In genomic region chr4:9994246-9994847, GRCh38 we compare ENCODE assay signal across 10 cellular contexts. TPM values are rescaled to one million over a fixed set of nuclear protein-coding genes. Genes with fewer than 3 reads are reported as not detected.
A peak's percentile ranks its signal among the peaks of the same experiment; 100 is the strongest.
DNase-seq lines count a peak whose midpoint lies in the region; ATAC-seq, FAIRE-seq and TF ChIP-seq lines count a peak whose summit lies in the region.
"Had no signal": no experiment of that assay in that cellular context is flagged by ENCODE, and none has a peak within 500 bp of the region (broad histone marks: within the 10 kb centered on the region; RNA-seq: fewer than 3 reads in every experiment).

No MANE protein-coding gene starts in this region.

- DNase-seq in GM18507 (ENCODE audit: extremely low spot score, insufficient read length, low read depth) (no peak), erythroblast (lab: John Stamatoyannopoulos, UW) (no peak), posterior vena cava (ENCODE audit: low spot score) (no peak), Right ventricle myocardium superior (no peak)
- DNase-seq in effector memory CD8-positive, alpha-beta T cell = no peak
- DNase-seq: Karpas-422, NCI-H226 had no signal

- TF ChIP-seq POLR2A in erythroblast (IDR thresholded peaks at IDR 0.05; ENCODE audit: low read length) = no peak

- H3K9me3 Mint-ChIP-seq in activated T-helper 17 cell treated with anti-CD3 and anti-CD28 coated beads, Interleukin-2, amount 50 U/mL, for 72 hours = no peaks in the 10 kb centered on the region
- no peaks in the 10 kb centered on the region for H3K9me3 Mint-ChIP-seq in effector memory CD8-positive, alpha-beta T cell

- peak; percentile 76 for FAIRE-seq in GM18507 (lab: Jason Lieb, UNC)

- peak overlapping the region; percentile 49 for H3K27ac Mint-ChIP-seq in activated T-helper 17 cell treated with anti-CD3 and anti-CD28 coated beads, Interleukin-2, amount 50 U/mL, for 72 hours
- no peak overlapping the region for H3K27ac Mint-ChIP-seq in effector memory CD8-positive, alpha-beta T cell

- H3K4me1 Mint-ChIP-seq in activated T-helper 17 cell treated with anti-CD3 and anti-CD28 coated beads, Interleukin-2, amount 50 U/mL, for 72 hours = no peaks in the 10 kb centered on the region
- H3K4me1 Mint-ChIP-seq in effector memory CD8-positive, alpha-beta T cell (ENCODE audit: low read depth in 2 of 2) = no peaks in the 10 kb centered on the region

- no peaks in the 10 kb centered on the region for H3K27me3 Mint-ChIP-seq in activated T-helper 17 cell treated with anti-CD3 and anti-CD28 coated beads, Interleukin-2, amount 50 U/mL, for 72 hours
- peaks cover 0 to 4% of the 10 kb centered on the region in 2 donors for H3K27me3 Mint-ChIP-seq in effector memory CD8-positive, alpha-beta T cell

- no peak overlapping the region for H3K4me3 Mint-ChIP-seq in activated T-helper 17 cell treated with anti-CD3 and anti-CD28 coated beads, Interleukin-2, amount 50 U/mL, for 72 hours
- H3K4me3 Mint-ChIP-seq in effector memory CD8-positive, alpha-beta T cell = no peak overlapping the region

- H3K36me3 Mint-ChIP-seq in activated T-helper 17 cell treated with anti-CD3 and anti-CD28 coated beads, Interleukin-2, amount 50 U/mL, for 72 hours (ENCODE audit: low read depth) = no peaks in the 10 kb centered on the region
- H3K36me3 Mint-ChIP-seq in effector memory CD8-positive, alpha-beta T cell (ENCODE audit: insufficient read depth) = no peaks in the 10 kb centered on the region

- intact Hi-C loops in posterior vena cava (cut with DNase I) = no loop called here
- intact Hi-C loops in Right ventricle myocardium superior (cut with DNase I) = loop anchor here (5.0 kb wide), 1 partner anchor 92 kb away; no protein-coding TSS in a partner anchor

- ATAC-seq in GM19395 (IDR thresholded peaks at IDR 0.05; ENCODE audit: unreplicated experiment) (peak; percentile 73), HG03025 (IDR thresholded peaks at IDR 0.05; ENCODE audit: low FRiP score, unreplicated experiment) (peak; percentile 73), Right ventricle myocardium superior (ENCODE audit: poor library complexity) (no peak)
- peak; percentile 70 for ATAC-seq in activated T-helper 17 cell treated with anti-CD3 and anti-CD28 coated beads, Interleukin-2, amount 50 U/mL, for 72 hours (replicated peaks)
- ATAC-seq in effector memory CD8-positive, alpha-beta T cell (replicated peaks) = no peak

RNA-seq across cellular contexts. Expression of gene SLC2A9, which starts 26.9 kb away (rescaled TPM):
- 1 to 10 TPM; 1.1 to 1.8 TPM for total RNA-seq in activated T-helper 17 cell treated with anti-CD3 and anti-CD28 coated beads, Interleukin-2, amount 50 U/mL, for 72 hours
- total RNA-seq in posterior vena cava = 10 to 100 TPM in 1 of 2 donors, 1 to 10 TPM in 1; 8.4 to 10.3 TPM
- 8.8 TPM for total RNA-seq in Right ventricle myocardium superior

Comparison
In these comparisons a context has a peak if more than half of its experiments do, and no peak if none do; other contexts are left out.
1. ATAC-seq: peak in GM19395 (single experiment), HG03025 (single experiment) and activated T-helper 17 cell treated with anti-CD3 and anti-CD28 coated beads, Interleukin-2, amount 50 U/mL, for 72 hours (single experiment); none in effector memory CD8-positive, alpha-beta T cell (single experiment) and Right ventricle myocardium superior (single experiment).